Comparison of ENCODE assay signal across 12 cellular contexts in the genomic region with DNA sequence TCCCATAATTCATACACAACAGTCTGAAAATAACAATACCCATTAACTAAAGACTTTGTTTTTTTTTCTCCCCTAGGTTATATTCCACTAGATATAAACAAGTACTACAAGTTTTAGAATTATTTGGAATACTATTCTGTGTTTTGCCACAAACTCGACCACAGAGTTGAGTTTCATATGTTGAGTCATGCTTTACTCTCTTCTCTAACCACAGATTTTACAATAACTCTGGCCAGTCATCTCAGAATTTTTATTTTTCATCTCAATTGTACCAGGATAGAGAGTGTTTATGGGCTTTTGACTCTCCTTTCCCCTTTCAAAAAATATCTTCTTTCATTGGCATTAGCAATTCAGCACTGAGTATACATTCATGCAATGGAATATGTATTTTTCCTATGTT.
A peak's percentile ranks its signal among the peaks of the same experiment; 100 is the strongest.
DNase-seq lines count a peak whose midpoint lies in the region; ATAC-seq and TF ChIP-seq lines count a peak whose summit lies in the region.
"Had no signal": no experiment of that assay in that cellular context is flagged by ENCODE, and none has a peak within 500 bp of the region (broad histone marks: within the 10 kb centered on the region; RNA-seq: fewer than 3 reads in every experiment).

No MANE protein-coding gene starts in this region.

- no peak overlapping the region for H3K4me3 ChIP-seq in naive thymus-derived CD4-positive, alpha-beta T cell (ENCODE audit: low read length)
- H3K4me3 ChIP-seq: BLaER1 treated with 17β-estradiol and CSF1 and Interleukin-3, amounts not matched to agents 10 nM and 100 nM had no signal

- H3K4me1 ChIP-seq in naive thymus-derived CD4-positive, alpha-beta T cell (ENCODE audit: control insufficient read depth in 2 of 2, insufficient read depth in 2 of 2, low read length in 2 of 2): no peaks in the 10 kb centered on the region

- intact Hi-C loops in natural killer cell (cut with micrococcal nuclease): no loop called here
- intact Hi-C loops in naive thymus-derived CD4-positive, alpha-beta T cell (cut with micrococcal nuclease): no loop called here

- no peaks in the 10 kb centered on the region for H3K27me3 ChIP-seq in naive thymus-derived CD4-positive, alpha-beta T cell (ENCODE audit: control insufficient read depth in 2 of 2, insufficient read depth in 2 of 2, low read length in 2 of 2)

- no peaks in the 10 kb centered on the region for H3K36me3 ChIP-seq in naive thymus-derived CD4-positive, alpha-beta T cell (ENCODE audit: control insufficient read depth in 2 of 3, insufficient read depth in 3 of 3, low read length in 3 of 3)
- H3K36me3 ChIP-seq: BLaER1 treated with 17β-estradiol and CSF1 and Interleukin-3, amounts not matched to agents 10 nM and 100 nM had no signal

- CTCF ChIA-PET in naive thymus-derived CD4-positive, alpha-beta T cell (lab: Charles Lee): no interaction called here

- no peaks in the 10 kb centered on the region for H3K27me3 Mint-ChIP-seq in activated T-helper 17 cell treated with anti-CD3 and anti-CD28 coated beads, Interleukin-2, amount 50 U/mL, for 72 hours
- no peaks in the 10 kb centered on the region for H3K27me3 Mint-ChIP-seq in natural killer cell (ENCODE audit: low read depth in 2 of 2)
- peaks cover 0 to 37% (median 0%) of the 10 kb centered on the region in 5 donors for H3K27me3 Mint-ChIP-seq in naive thymus-derived CD4-positive, alpha-beta T cell

- ATAC-seq in GM19351 (IDR thresholded peaks at IDR 0.05; ENCODE audit: unreplicated experiment) (peak; percentile 81), HG03066 (IDR thresholded peaks at IDR 0.05; ENCODE audit: low read depth, unreplicated experiment) (peak; percentile 74), natural killer cell (no peak)
- peak; percentile 56 for ATAC-seq in activated T-helper 17 cell treated with anti-CD3 and anti-CD28 coated beads, Interleukin-2, amount 50 U/mL, for 72 hours (replicated peaks)
- ATAC-seq in naive thymus-derived CD4-positive, alpha-beta T cell: no peak

- no peak overlapping the region for H3K27ac ChIP-seq in naive thymus-derived CD4-positive, alpha-beta T cell (ENCODE audit: low read depth, low read length)
- H3K27ac ChIP-seq: BLaER1 treated with 17β-estradiol and CSF1 and Interleukin-3, amounts not matched to agents 10 nM and 100 nM had no signal

- no peak for TF ChIP-seq CTCF in natural killer cell (IDR thresholded peaks at IDR 0.05)

- no peaks in the 10 kb centered on the region for H3K9me3 ChIP-seq in naive thymus-derived CD4-positive, alpha-beta T cell (ENCODE audit: control insufficient read depth in 2 of 3, low read length in 3 of 3)
- H3K9me3 ChIP-seq: BLaER1 treated with 17β-estradiol and CSF1 and Interleukin-3, amounts not matched to agents 10 nM and 100 nM had no signal

- DNase-seq in ACHN (peak; percentile 46), natural killer cell (no peak), NCI-H1694 (lab: John Stamatoyannopoulos, UW) (no peak), KBM-7 (no peak)
- DNase-seq in naive thymus-derived CD4-positive, alpha-beta T cell: no peak
- DNase-seq: erythroblast; NK-92 treated with Interleukin-12 subunit alpha and Interleukin-12 subunit beta, amount 100 ng/mL, for 24 hours had no signal

- H3K36me3 Mint-ChIP-seq in activated T-helper 17 cell treated with anti-CD3 and anti-CD28 coated beads, Interleukin-2, amount 50 U/mL, for 72 hours (ENCODE audit: low read depth): no peaks in the 10 kb centered on the region
- H3K36me3 Mint-ChIP-seq in natural killer cell: no peaks in the 10 kb centered on the region
- no peaks in the 10 kb centered on the region for H3K36me3 Mint-ChIP-seq in naive thymus-derived CD4-positive, alpha-beta T cell

- POLR2A ChIA-PET in naive thymus-derived CD4-positive, alpha-beta T cell (lab: Charles Lee): no interaction called here

- H3K9me3 Mint-ChIP-seq in activated T-helper 17 cell treated with anti-CD3 and anti-CD28 coated beads, Interleukin-2, amount 50 U/mL, for 72 hours: no peaks in the 10 kb centered on the region
- H3K9me3 Mint-ChIP-seq in natural killer cell: peaks cover 0 to 2% of the 10 kb centered on the region in 2 donors
- H3K9me3 Mint-ChIP-seq in naive thymus-derived CD4-positive, alpha-beta T cell: no peaks in the 10 kb centered on the region
- H3K9me3 Mint-ChIP-seq: nephron had no signal

- H3K27ac Mint-ChIP-seq in activated T-helper 17 cell treated with anti-CD3 and anti-CD28 coated beads, Interleukin-2, amount 50 U/mL, for 72 hours: no peak overlapping the region
- H3K27ac Mint-ChIP-seq in natural killer cell: no peak overlapping the region
- H3K27ac Mint-ChIP-seq in naive thymus-derived CD4-positive, alpha-beta T cell: no peak overlapping the region
- H3K27ac Mint-ChIP-seq: nephron had no signal

- H3K4me3 Mint-ChIP-seq in activated T-helper 17 cell treated with anti-CD3 and anti-CD28 coated beads, Interleukin-2, amount 50 U/mL, for 72 hours: no peak overlapping the region
- no peak overlapping the region for H3K4me3 Mint-ChIP-seq in natural killer cell
- H3K4me3 Mint-ChIP-seq in naive thymus-derived CD4-positive, alpha-beta T cell: no peak overlapping the region
- H3K4me3 Mint-ChIP-seq: nephron had no signal

- in situ Hi-C loops in ACHN (cut with HindIII; ENCODE audit: low pct_ligation_motif_present, low pct_unique_long_range_greater_than_20kb, low sequenced_read_pairs) (no loop called here), KBM-7 (cut with MboI; ENCODE audit: low pct_unique_long_range_greater_than_20kb, low sequenced_read_pairs) (no loop called here)

- no peaks in the 10 kb centered on the region for H3K4me1 Mint-ChIP-seq in activated T-helper 17 cell treated with anti-CD3 and anti-CD28 coated beads, Interleukin-2, amount 50 U/mL, for 72 hours
- H3K4me1 Mint-ChIP-seq in natural killer cell: no peaks in the 10 kb centered on the region
- peaks cover 0 to 7% (median 0%) of the 10 kb centered on the region in 7 donors for H3K4me1 Mint-ChIP-seq in naive thymus-derived CD4-positive, alpha-beta T cell
- H3K4me1 Mint-ChIP-seq: nephron had no signal

Comparison
In these comparisons a context has a peak if more than half of its experiments do, and no peak if none do; other contexts are left out.
1. ATAC-seq: peak in GM19351 (single experiment), HG03066 (single experiment) and activated T-helper 17 cell treated with anti-CD3 and anti-CD28 coated beads, Interleukin-2, amount 50 U/mL, for 72 hours (single experiment); none in natural killer cell (0 of 3) and naive thymus-derived CD4-positive, alpha-beta T cell (single experiment).